Comparison of ENCODE assay signal across 17 cellular contexts in the genomic region with DNA sequence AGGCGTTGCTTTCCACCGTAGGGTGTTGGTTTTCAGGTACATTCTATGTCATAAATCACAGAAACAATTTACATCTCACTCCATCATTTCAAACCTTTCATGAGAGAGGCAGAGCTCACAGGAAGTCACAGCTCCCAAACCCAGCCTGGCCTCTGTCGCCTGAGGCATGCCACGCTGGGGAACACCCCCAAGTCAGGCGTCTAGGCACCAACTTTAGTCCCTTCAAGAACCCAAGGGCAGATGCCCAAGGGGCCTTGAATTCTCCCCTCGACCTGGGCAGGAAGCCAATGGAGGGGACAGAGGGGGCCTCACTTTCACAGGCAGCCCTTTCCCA. TPM values are rescaled to one million over a fixed set of nuclear protein-coding genes. Genes with fewer than 3 reads are reported as not detected.
A peak's percentile ranks its signal among the peaks of the same experiment; 100 is the strongest.
DNase-seq lines count a peak whose midpoint lies in the region; ATAC-seq and TF ChIP-seq lines count a peak whose summit lies in the region.
"Had no signal": no experiment of that assay in that cellular context is flagged by ENCODE, and none has a peak within 500 bp of the region (broad histone marks: within the 10 kb centered on the region; RNA-seq: fewer than 3 reads in every experiment).

No MANE protein-coding gene starts in this region.

- H3K9ac ChIP-seq in OCI-LY3 (ENCODE audit: low read length) (no peak overlapping the region), smooth muscle cell (ENCODE audit: low read depth) (no peak overlapping the region)
- H3K9ac ChIP-seq: SK-N-SH had no signal

- no peak overlapping the region for H3K27ac Mint-ChIP-seq in activated naive CD4-positive, alpha-beta T cell treated with anti-CD3 and anti-CD28 coated beads for 36 hours
- H3K27ac Mint-ChIP-seq in activated naive CD4-positive, alpha-beta T cell treated with anti-CD3 and anti-CD28 coated beads, Interleukin-2, amount 10 ng/mL, durations not matched to agents 7 days and 5 days: no peak overlapping the region
- H3K27ac Mint-ChIP-seq in CD8-positive, alpha-beta memory T cell: no peak overlapping the region
- H3K27ac Mint-ChIP-seq: activated CD4-positive, alpha-beta memory T cell treated with anti-CD3 and anti-CD28 coated beads for 36 hours; activated T-helper 17 cell treated with anti-CD3 and anti-CD28 coated beads, Interleukin-2, amount 50 U/mL, for 72 hours had no signal

- no peak for TF ChIP-seq EP300 in esophagus muscularis mucosa (IDR thresholded peaks at IDR 0.05)

- H2AFZ ChIP-seq in OCI-LY3 (ENCODE audit: low read depth, low read length) (peak overlapping the region; percentile 41; the same call in 1 of the 2 replicates), smooth muscle cell (ENCODE audit: low read depth) (no peak overlapping the region)
- H2AFZ ChIP-seq: PC-9 had no signal

- H3K79me2 ChIP-seq in OCI-LY3 (ENCODE audit: low read length) (no peaks in the 10 kb centered on the region), smooth muscle cell (ENCODE audit: low read depth) (peaks cover 60% of the 10 kb centered on the region)

- no peak overlapping the region for H3K4me3 Mint-ChIP-seq in activated naive CD4-positive, alpha-beta T cell treated with anti-CD3 and anti-CD28 coated beads for 36 hours
- H3K4me3 Mint-ChIP-seq in activated naive CD4-positive, alpha-beta T cell treated with anti-CD3 and anti-CD28 coated beads, Interleukin-2, amount 10 ng/mL, durations not matched to agents 7 days and 5 days: no peak overlapping the region
- H3K4me3 Mint-ChIP-seq in CD8-positive, alpha-beta memory T cell: peak overlapping the region in 1 of 7 donors; percentile 29
- H3K4me3 Mint-ChIP-seq: activated CD4-positive, alpha-beta memory T cell treated with anti-CD3 and anti-CD28 coated beads for 36 hours; activated T-helper 17 cell treated with anti-CD3 and anti-CD28 coated beads, Interleukin-2, amount 50 U/mL, for 72 hours had no signal

- peak overlapping the region; percentile 74 for H3K4me2 ChIP-seq in OCI-LY3 (ENCODE audit: low read length)
- peak overlapping the region; percentile 91 for H3K4me2 ChIP-seq in smooth muscle cell
- H3K4me2 ChIP-seq: PC-9 had no signal

- H3K4me3 ChIP-seq in OCI-LY3 (ENCODE audit: low read length) (peak overlapping the region; percentile 78; the same call in 1 of the 2 replicates), left lung (no peak overlapping the region), smooth muscle cell (peak overlapping the region; percentile 48), esophagus muscularis mucosa (no peak overlapping the region)
- H3K4me3 ChIP-seq in CD8-positive, alpha-beta memory T cell (ENCODE audit: low read length): no peak overlapping the region
- H3K4me3 ChIP-seq: colonic mucosa, PC-9 had no signal

- intact Hi-C loops in activated naive CD4-positive, alpha-beta T cell treated with anti-CD3 and anti-CD28 coated beads for 36 hours (cut with micrococcal nuclease): no loop called here
- intact Hi-C loops in left lung (cut with DNase I) (no loop called here), esophagus muscularis mucosa (cut with DNase I) (no loop called here)

- H4K20me1 ChIP-seq in OCI-LY3 (ENCODE audit: insufficient read depth, low read length): no peaks in the 10 kb centered on the region
- H4K20me1 ChIP-seq in smooth muscle cell (ENCODE audit: low read depth): no peaks in the 10 kb centered on the region

- CTCF ChIA-PET in activated naive CD4-positive, alpha-beta T cell treated with anti-CD3 and anti-CD28 coated beads for 36 hours (lab: Charles Lee): interaction anchor here (0.7 kb wide), 1 partner anchor 50 kb away, joined by 3 read pairs; no protein-coding TSS in a partner anchor
- CTCF ChIA-PET in activated naive CD4-positive, alpha-beta T cell treated with anti-CD3 and anti-CD28 coated beads, Interleukin-2, amount 10 ng/mL, durations not matched to agents 7 days and 5 days (lab: Charles Lee): interaction anchor here (1.0 kb wide), 1 partner anchor 73 kb away, joined by 3 read pairs; no protein-coding TSS in a partner anchor
- CTCF ChIA-PET in CD8-positive, alpha-beta memory T cell (lab: Charles Lee): no interaction called here

- TF ChIP-seq POLR2A in esophagus muscularis mucosa (IDR thresholded peaks at IDR 0.05; ENCODE audit: low read depth): no peak

- H3F3A ChIP-seq in smooth muscle cell (ENCODE audit: low read depth): peaks cover 20% of the 10 kb centered on the region

- H3K4me1 ChIP-seq in OCI-LY3 (ENCODE audit: low read length) (peaks cover 6% of the 10 kb centered on the region), left lung (peaks cover 3 to 19% of the 10 kb centered on the region in 2 donors), smooth muscle cell (ENCODE audit: low read depth) (peaks cover 26% of the 10 kb centered on the region), esophagus muscularis mucosa (peaks cover 7 to 19% (median 18%) of the 10 kb centered on the region in 4 donors)
- peaks cover 5% of the 10 kb centered on the region for H3K4me1 ChIP-seq in CD8-positive, alpha-beta memory T cell (ENCODE audit: insufficient read depth, low read length)

- H3K36me3 Mint-ChIP-seq in activated naive CD4-positive, alpha-beta T cell treated with anti-CD3 and anti-CD28 coated beads for 36 hours (ENCODE audit: low read depth): no peaks in the 10 kb centered on the region
- no peaks in the 10 kb centered on the region for H3K36me3 Mint-ChIP-seq in activated naive CD4-positive, alpha-beta T cell treated with anti-CD3 and anti-CD28 coated beads, Interleukin-2, amount 10 ng/mL, durations not matched to agents 7 days and 5 days
- no peaks in the 10 kb centered on the region for H3K36me3 Mint-ChIP-seq in CD8-positive, alpha-beta memory T cell
- H3K36me3 Mint-ChIP-seq: activated CD4-positive, alpha-beta memory T cell treated with anti-CD3 and anti-CD28 coated beads for 36 hours had no signal

- H3K36me3 ChIP-seq in OCI-LY3 (replicated peaks; ENCODE audit: low read depth, low read length): no peaks in the 10 kb centered on the region
- no peaks in the 10 kb centered on the region for H3K36me3 ChIP-seq in left lung
- H3K36me3 ChIP-seq in smooth muscle cell (ENCODE audit: low read depth): no peaks in the 10 kb centered on the region
- H3K36me3 ChIP-seq in esophagus muscularis mucosa: no peaks in the 10 kb centered on the region
- H3K36me3 ChIP-seq in CD8-positive, alpha-beta memory T cell (ENCODE audit: insufficient read depth, low read length): no peaks in the 10 kb centered on the region
- H3K36me3 ChIP-seq: colonic mucosa, pancreas had no signal

- peaks cover 27% of the 10 kb centered on the region for H3K4me1 Mint-ChIP-seq in activated naive CD4-positive, alpha-beta T cell treated with anti-CD3 and anti-CD28 coated beads for 36 hours (ENCODE audit: low read depth)
- peaks cover 24% of the 10 kb centered on the region for H3K4me1 Mint-ChIP-seq in activated naive CD4-positive, alpha-beta T cell treated with anti-CD3 and anti-CD28 coated beads, Interleukin-2, amount 10 ng/mL, durations not matched to agents 7 days and 5 days
- peaks cover 8 to 24% (median 15%) of the 10 kb centered on the region in 3 donors for H3K4me1 Mint-ChIP-seq in CD8-positive, alpha-beta memory T cell
- H3K4me1 Mint-ChIP-seq: activated T-helper 17 cell treated with anti-CD3 and anti-CD28 coated beads, Interleukin-2, amount 50 U/mL, for 72 hours had no signal

- no peaks in the 10 kb centered on the region for H3K9me3 ChIP-seq in OCI-LY3 (ENCODE audit: insufficient read depth, low read length)
- no peaks in the 10 kb centered on the region for H3K9me3 ChIP-seq in left lung
- no peaks in the 10 kb centered on the region for H3K9me3 ChIP-seq in smooth muscle cell (replicated peaks; ENCODE audit: low read depth)
- no peaks in the 10 kb centered on the region for H3K9me3 ChIP-seq in esophagus muscularis mucosa
- no peaks in the 10 kb centered on the region for H3K9me3 ChIP-seq in CD8-positive, alpha-beta memory T cell (ENCODE audit: low read length)
- H3K9me3 ChIP-seq: colonic mucosa, pancreas, SK-N-SH had no signal

- H3K9me3 Mint-ChIP-seq in activated naive CD4-positive, alpha-beta T cell treated with anti-CD3 and anti-CD28 coated beads for 36 hours: no peaks in the 10 kb centered on the region
- no peaks in the 10 kb centered on the region for H3K9me3 Mint-ChIP-seq in activated naive CD4-positive, alpha-beta T cell treated with anti-CD3 and anti-CD28 coated beads, Interleukin-2, amount 10 ng/mL, durations not matched to agents 7 days and 5 days
- H3K9me3 Mint-ChIP-seq in CD8-positive, alpha-beta memory T cell: peaks cover 0 to 2% (median 0%) of the 10 kb centered on the region in 5 donors
- H3K9me3 Mint-ChIP-seq: activated CD4-positive, alpha-beta memory T cell treated with anti-CD3 and anti-CD28 coated beads for 36 hours; activated T-helper 17 cell treated with anti-CD3 and anti-CD28 coated beads, Interleukin-2, amount 50 U/mL, for 72 hours had no signal

- POLR2A ChIA-PET in CD8-positive, alpha-beta memory T cell (lab: Charles Lee): no interaction called here

- DNase-seq in activated naive CD4-positive, alpha-beta T cell treated with anti-CD3 and anti-CD28 coated beads for 36 hours: peak; percentile 38
- no peak for DNase-seq in activated naive CD4-positive, alpha-beta T cell treated with anti-CD3 and anti-CD28 coated beads, Interleukin-2, amount 10 ng/mL, durations not matched to agents 7 days and 5 days
- DNase-seq in left lung (no peak), smooth muscle cell (lab: John Stamatoyannopoulos, UW; ENCODE audit: unreplicated experiment) (no peak), esophagus muscularis mucosa (ENCODE audit: extremely low spot score) (no peak)
- DNase-seq in CD8-positive, alpha-beta memory T cell: no peak
- DNase-seq: activated CD4-positive, alpha-beta memory T cell treated with anti-CD3 and anti-CD28 coated beads for 36 hours; colonic mucosa; NCI-H1694 treated with DMSO at 0.1 percent for 48 hours; NCI-H510A treated with DMSO at 0.1 percent for 48 hours; PC-9 had no signal

- WGBS in smooth muscle cell (ENCODE audit: low lambda C conversion rate): 13% methylated on average over 5 of the region's 6 CpGs
- WGBS in esophagus muscularis mucosa: 30% methylated on average over 2 of the region's 6 CpGs

- TF ChIP-seq CTCF in OCI-LY3 (IDR thresholded peaks at IDR 0.05; ENCODE audit: low read depth, low read length): no peak
- no peak for TF ChIP-seq CTCF in left lung (IDR thresholded peaks at IDR 0.05)
- TF ChIP-seq CTCF in smooth muscle cell (IDR thresholded peaks at IDR 0.05; ENCODE audit: borderline replicate concordance, insufficient read depth, poor library complexity, severe bottlenecking): no peak
- no peak for TF ChIP-seq CTCF in esophagus muscularis mucosa (IDR thresholded peaks at IDR 0.05)

- H3K27ac ChIP-seq in OCI-LY3 (ENCODE audit: low read length) (no peak overlapping the region), left lung (peak overlapping the region; percentile 30 to 43), smooth muscle cell (ENCODE audit: low read depth) (no peak overlapping the region), esophagus muscularis mucosa (replicated peaks in 1 of 4) (no peak overlapping the region)
- no peak overlapping the region for H3K27ac ChIP-seq in CD8-positive, alpha-beta memory T cell (ENCODE audit: low read depth, low read length)
- H3K27ac ChIP-seq: colonic mucosa, pancreas, PC-9 had no signal

- ATAC-seq in left lung (no peak), GM21576 (IDR thresholded peaks at IDR 0.05; ENCODE audit: unreplicated experiment) (no peak)
- ATAC-seq: activated T-helper 17 cell treated with anti-CD3 and anti-CD28 coated beads, Interleukin-2, amount 50 U/mL, for 72 hours had no signal

- peaks cover 65% of the 10 kb centered on the region for H3K27me3 Mint-ChIP-seq in activated naive CD4-positive, alpha-beta T cell treated with anti-CD3 and anti-CD28 coated beads for 36 hours (ENCODE audit: low read depth)
- H3K27me3 Mint-ChIP-seq in activated naive CD4-positive, alpha-beta T cell treated with anti-CD3 and anti-CD28 coated beads, Interleukin-2, amount 10 ng/mL, durations not matched to agents 7 days and 5 days: peaks cover 91% of the 10 kb centered on the region
- peaks cover 45 to 78% of the 10 kb centered on the region in 2 donors for H3K27me3 Mint-ChIP-seq in CD8-positive, alpha-beta memory T cell

- H3K27me3 ChIP-seq in OCI-LY3 (ENCODE audit: low read depth, low read length) (no peaks in the 10 kb centered on the region), left lung (peaks cover 49 to 70% of the 10 kb centered on the region in 2 donors), smooth muscle cell (ENCODE audit: low read depth) (peaks cover 4% of the 10 kb centered on the region), esophagus muscularis mucosa (peaks cover 0 to 72% (median 24%) of the 10 kb centered on the region in 4 donors)
- peaks cover 26% of the 10 kb centered on the region for H3K27me3 ChIP-seq in CD8-positive, alpha-beta memory T cell (ENCODE audit: insufficient read depth, low read length, poor library complexity, severe bottlenecking)

RNA-seq across cellular contexts. Expression of a gene that starts 10.5 kb away (rescaled TPM):
- not detected for total RNA-seq in activated naive CD4-positive, alpha-beta T cell treated with anti-CD3 and anti-CD28 coated beads for 36 hours
- total RNA-seq in left lung: 10 to 100 TPM; 21.2 to 29.3 TPM
- total RNA-seq in smooth muscle cell: 14.1 and 15.4 TPM in 2 replicates
- polyA plus RNA-seq in smooth muscle cell: 14.6 and 22.7 TPM in 2 replicates
- total RNA-seq in esophagus muscularis mucosa: not detected
- not detected for total RNA-seq in CD8-positive, alpha-beta memory T cell
- not detected for polyA plus RNA-seq in CD8-positive, alpha-beta memory T cell
- total RNA-seq: activated CD4-positive, alpha-beta memory T cell treated with anti-CD3 and anti-CD28 coated beads for 36 hours; activated T-helper 17 cell treated with anti-CD3 and anti-CD28 coated beads, Interleukin-2, amount 50 U/mL, for 72 hours; colonic mucosa; epithelial cell of proximal tubule; pancreas; PC-9 had no signal
- polyA plus RNA-seq: pancreas had no signal

Comparison
In these comparisons a context has a peak if more than half of its experiments do, and no peak if none do; other contexts are left out.
1. H3K27ac ChIP-seq: peak in left lung (2 of 2); none in OCI-LY3 (single experiment), smooth muscle cell (single experiment), esophagus muscularis mucosa (0 of 4) and CD8-positive, alpha-beta memory T cell (single experiment).
2. H3K4me3 ChIP-seq: peak in OCI-LY3 (single experiment) and smooth muscle cell (single experiment); none in left lung (0 of 2), esophagus muscularis mucosa (0 of 4) and CD8-positive, alpha-beta memory T cell (single experiment).
3. RNA of a gene that starts 10.5 kb away (total RNA-seq): 21.2 to 29.3 TPM in left lung and 14.1 to 15.4 TPM in smooth muscle cell; not detected in activated naive CD4-positive, alpha-beta T cell treated with anti-CD3 and anti-CD28 coated beads for 36 hours, not detected in esophagus muscularis mucosa and not detected in CD8-positive, alpha-beta memory T cell; every median in the first group is over 10 times any median in the second.